In genomic region chr14:105797546-105797945, GRCh38 we compare ENCODE assay signal across 34 cellular contexts.
A peak's percentile ranks its signal among the peaks of the same experiment; 100 is the strongest.
DNase-seq lines count a peak whose midpoint lies in the region; ATAC-seq, FAIRE-seq and TF ChIP-seq lines count a peak whose summit lies in the region.
"Had no signal": no experiment of that assay in that cellular context is flagged by ENCODE, and none has a peak within 500 bp of the region (broad histone marks: within the 10 kb centered on the region; RNA-seq: fewer than 3 reads in every experiment).

No MANE protein-coding gene starts in this region.

- no peaks in the 10 kb centered on the region for H3K9me1 ChIP-seq in K562 (ENCODE audit: control insufficient read depth, insufficient read depth, low read length)

- no peak for TF ChIP-seq RAD21 in K562 (CRISPR knock-in tag; conservative IDR thresholded peaks at IDR 0.05 in 1 of 2, IDR thresholded peaks at IDR 0.05 in 1 of 2)

- H3K36me3 Mint-ChIP-seq in activated CD4-positive, alpha-beta T cell treated with anti-CD3 and anti-CD28 coated beads, Interleukin-2, amount 10 ng/mL, durations not matched to agents 24 days and 14 days (ENCODE audit: low read depth), result no peaks in the 10 kb centered on the region
- no peaks in the 10 kb centered on the region for H3K36me3 Mint-ChIP-seq in CD4-positive, alpha-beta T cell (ENCODE audit: low read depth)
- H3K36me3 Mint-ChIP-seq: CD14-positive monocyte; CD4-positive, alpha-beta memory T cell; CD4-positive, CD25-positive, alpha-beta regulatory T cell; CD8-positive, alpha-beta T cell had no signal

- H3K9ac ChIP-seq in K562 (ENCODE audit: insufficient read depth in 1 of 2, low read depth in 2 of 2, low read length in 2 of 2), result no peak overlapping the region
- H3K9ac ChIP-seq: BLaER1; BLaER1 treated with 17β-estradiol and CSF1 and Interleukin-3, amounts not matched to agents 10 nM and 100 nM had no signal

- peak; percentile 26 for DNase-seq in activated CD4-positive, alpha-beta T cell treated with anti-CD3 and anti-CD28 coated beads, Interleukin-2, amount 10 ng/mL, durations not matched to agents 24 days and 14 days
- DNase-seq in activated CD4-positive, alpha-beta T cell treated with anti-CD3 and anti-CD28 coated beads, Interleukin-2, amount 50 U/mL, for 48 hours, result no peak
- no peak for DNase-seq in K562 (ENCODE audit: extremely low read depth in 1 of 4, low spot score in 3 of 4)
- DNase-seq in CD4-positive, alpha-beta T cell, result no peak
- DNase-seq: 8988T; ACHN; AML-193; BE2C; C1 segment of cervical spinal cord; Caco-2; Calu3; CD4-positive, alpha-beta memory T cell; CD4-positive, CD25-positive, alpha-beta regulatory T cell; CD8-positive, alpha-beta memory T cell; CD8-positive, alpha-beta T cell; COR-L47; DMS 273 treated with DMSO at 0.1 percent for 48 hours; DMS153; DMS53; DMS79; DMS79 treated with DMSO at 0.1 percent for 48 hours; DND-41; EL had no signal

- H3K27me3 Mint-ChIP-seq in activated CD4-positive, alpha-beta T cell treated with anti-CD3 and anti-CD28 coated beads, Interleukin-2, amount 10 ng/mL, durations not matched to agents 24 days and 14 days, result peaks cover 24% of the 10 kb centered on the region
- peaks cover 38% of the 10 kb centered on the region for H3K27me3 Mint-ChIP-seq in CD4-positive, alpha-beta T cell
- H3K27me3 Mint-ChIP-seq: B cell had no signal

- H3K4me1 ChIP-seq in HEK293 (ENCODE audit: control insufficient read depth, insufficient read depth, low read length), result no peaks in the 10 kb centered on the region
- no peaks in the 10 kb centered on the region for H3K4me1 ChIP-seq in K562 (replicated peaks in 1 of 2; ENCODE audit: control insufficient read depth in 2 of 2, insufficient read depth in 2 of 2, low read length in 2 of 2)
- H3K4me1 ChIP-seq: A549, BE2C, Caco-2 had no signal

- peaks cover 2% of the 10 kb centered on the region for H3K4me1 Mint-ChIP-seq in activated CD4-positive, alpha-beta T cell treated with anti-CD3 and anti-CD28 coated beads, Interleukin-2, amount 10 ng/mL, durations not matched to agents 24 days and 14 days
- no peaks in the 10 kb centered on the region for H3K4me1 Mint-ChIP-seq in CD4-positive, alpha-beta T cell (ENCODE audit: low read depth)
- H3K4me1 Mint-ChIP-seq: CD14-positive monocyte; CD4-positive, alpha-beta memory T cell; CD4-positive, CD25-positive, alpha-beta regulatory T cell; CD8-positive, alpha-beta memory T cell had no signal

- H3K79me2 ChIP-seq in K562 (ENCODE audit: control insufficient read depth, insufficient read depth, low read length), result no peaks in the 10 kb centered on the region

- H3K9me3 ChIP-seq in HEK293 (ENCODE audit: control insufficient read depth, insufficient read depth, low read depth, low read length) (no peaks in the 10 kb centered on the region), K562 (replicated peaks; ENCODE audit: control insufficient read depth, insufficient read depth, low read depth, low read length) (no peaks in the 10 kb centered on the region)
- H3K9me3 ChIP-seq in CD4-positive, alpha-beta T cell (ENCODE audit: control insufficient read depth, low read length), result no peaks in the 10 kb centered on the region
- H3K9me3 ChIP-seq: A549, BE2C, BLaER1, Caco-2 had no signal

- H2AFZ ChIP-seq in K562 (ENCODE audit: low read depth, low read length), result no peak overlapping the region

- no peak for ATAC-seq in K562
- ATAC-seq in GM21576 (IDR thresholded peaks at IDR 0.05; ENCODE audit: unreplicated experiment), result no peak
- ATAC-seq in CD4-positive, alpha-beta T cell (ENCODE audit: poor library complexity), result no peak
- ATAC-seq: A549; CD8-positive, alpha-beta T cell had no signal

- H3K36me3 ChIP-seq in HEK293 (ENCODE audit: control insufficient read depth in 2 of 2, insufficient read depth in 1 of 2, low read length in 2 of 2) (no peaks in the 10 kb centered on the region), K562 (ENCODE audit: control insufficient read depth, insufficient read depth, low read length) (no peaks in the 10 kb centered on the region)
- H3K36me3 ChIP-seq: BE2C; BLaER1; BLaER1 treated with 17β-estradiol and CSF1 and Interleukin-3, amounts not matched to agents 10 nM and 100 nM had no signal

- H3K4me3 ChIP-seq in HEK293 (ENCODE audit: low read depth, low read length), result no peak overlapping the region
- H3K4me3 ChIP-seq in K562, result no peak overlapping the region
- H3K4me3 ChIP-seq: A549; BLaER1; BLaER1 treated with 17β-estradiol and CSF1 and Interleukin-3, amounts not matched to agents 10 nM and 100 nM had no signal

- no peak for TF ChIP-seq EP300 in K562 (IDR thresholded peaks at IDR 0.05; ENCODE audit: low read length)

- POLR2A ChIA-PET in HEK293 (lab: Yijun Ruan, JAX), result no interaction called here
- POLR2A ChIA-PET in K562 (lab: Yijun Ruan, JAX), result no interaction called here
- POLR2A ChIA-PET in CD4-positive, alpha-beta T cell (lab: Charles Lee), result no interaction called here

- H3K9me3 Mint-ChIP-seq in activated CD4-positive, alpha-beta T cell treated with anti-CD3 and anti-CD28 coated beads, Interleukin-2, amount 10 ng/mL, durations not matched to agents 24 days and 14 days, result peaks cover 19% of the 10 kb centered on the region
- H3K9me3 Mint-ChIP-seq in CD4-positive, alpha-beta T cell, result peaks cover 5% of the 10 kb centered on the region

- intact Hi-C loops in activated CD4-positive, alpha-beta T cell treated with anti-CD3 and anti-CD28 coated beads, Interleukin-2, amount 10 ng/mL, durations not matched to agents 24 days and 14 days (cut with micrococcal nuclease), result no loop called here
- intact Hi-C loops in K562 (cut with micrococcal nuclease), result no loop called here
- intact Hi-C loops in CD4-positive, alpha-beta T cell (cut with DNase I, micrococcal nuclease), result no loop called here

- FAIRE-seq in K562 (lab: Jason Lieb, UNC), result no peak
- FAIRE-seq: A204.1, A549, D721Med had no signal

- H3K27ac Mint-ChIP-seq in activated CD4-positive, alpha-beta T cell treated with anti-CD3 and anti-CD28 coated beads, Interleukin-2, amount 10 ng/mL, durations not matched to agents 24 days and 14 days, result no peak overlapping the region
- no peak overlapping the region for H3K27ac Mint-ChIP-seq in CD4-positive, alpha-beta T cell
- H3K27ac Mint-ChIP-seq: B cell; CD14-positive monocyte; CD4-positive, alpha-beta memory T cell; CD8-positive, alpha-beta memory T cell; CD8-positive, alpha-beta T cell had no signal

- H3K27me3 ChIP-seq in K562 (ENCODE audit: control insufficient read depth in 2 of 2, insufficient read depth in 2 of 2, low read length in 2 of 2), result no peaks in the 10 kb centered on the region
- peaks cover 15% of the 10 kb centered on the region for H3K27me3 ChIP-seq in CD4-positive, alpha-beta T cell (ENCODE audit: control insufficient read depth, insufficient read depth, low read length)
- H3K27me3 ChIP-seq: BE2C; BLaER1; BLaER1 treated with 17β-estradiol and CSF1 and Interleukin-3, amounts not matched to agents 10 nM and 100 nM had no signal

- WGBS in K562 (ENCODE audit: insufficient coverage, low coverage, missing lambda C conversion rate), result 0% methylated on average over 1 of the region's 1 CpG

- BruUV-seq in K562 (replicated peaks; lab: Mats Ljungman, UMichigan), result no TSS peak

- H4K20me1 ChIP-seq in K562 (replicated peaks; ENCODE audit: control insufficient read depth, insufficient read depth, low read length), result no peaks in the 10 kb centered on the region
- H4K20me1 ChIP-seq: BLaER1; BLaER1 treated with 17β-estradiol and CSF1 and Interleukin-3, amounts not matched to agents 10 nM and 100 nM had no signal

- no peak overlapping the region for H3K4me3 Mint-ChIP-seq in activated CD4-positive, alpha-beta T cell treated with anti-CD3 and anti-CD28 coated beads, Interleukin-2, amount 10 ng/mL, durations not matched to agents 24 days and 14 days
- no peak overlapping the region for H3K4me3 Mint-ChIP-seq in CD4-positive, alpha-beta T cell
- H3K4me3 Mint-ChIP-seq: B cell; CD14-positive monocyte; CD4-positive, alpha-beta memory T cell; CD4-positive, CD25-positive, alpha-beta regulatory T cell; CD8-positive, alpha-beta memory T cell; CD8-positive, alpha-beta T cell had no signal

- TF ChIP-seq CTCF in HEK293 (tag by site-specific recombination; IDR thresholded peaks at IDR 0.05) (no peak), K562 (IDR thresholded peaks at IDR 0.05 in 2 of 3, conservative IDR thresholded peaks at IDR 0.05 in 1 of 3; ENCODE audit: insufficient read depth in 2 of 3, low read depth in 1 of 3, low read length in 3 of 3) (no peak)
- TF ChIP-seq CTCF in CD4-positive, alpha-beta T cell (IDR thresholded peaks at IDR 0.05), result no peak

- in situ Hi-C loops in K562 (cut with MboI), result no loop called here

- H3K27ac ChIP-seq in HEK293 (ENCODE audit: extremely low read depth, low read depth, low read length) (no peak overlapping the region), K562 (ENCODE audit: extremely low read depth, low read depth, low read length) (no peak overlapping the region)
- H3K27ac ChIP-seq in CD4-positive, alpha-beta T cell (ENCODE audit: low read depth, low read length), result no peak overlapping the region
- H3K27ac ChIP-seq: 22Rv1; A549; BLaER1; BLaER1 treated with 17β-estradiol and CSF1 and Interleukin-3, amounts not matched to agents 10 nM and 100 nM; C4-2B had no signal

- no peak for TF ChIP-seq POLR2A in K562 (conservative IDR thresholded peaks at IDR 0.05)

- CTCF ChIA-PET in HEK293 (lab: Yijun Ruan, JAX), result no interaction called here
- CTCF ChIA-PET in K562 (lab: Yijun Ruan, JAX; ENCODE audit: low intra/inter-chr PET ratio), result no interaction called here
- CTCF ChIA-PET in CD4-positive, alpha-beta T cell (lab: Charles Lee), result no interaction called here

- H3K4me2 ChIP-seq in K562 (ENCODE audit: insufficient read depth, low read length), result no peak overlapping the region
- H3K4me2 ChIP-seq: A549; BLaER1; BLaER1 treated with 17β-estradiol and CSF1 and Interleukin-3, amounts not matched to agents 10 nM and 100 nM had no signal

TF ChIP-seq in HEK293, 187 proteins besides CTCF, POLR2A, EP300 and RAD21 (continues in another document):
- no peak for TF ChIP-seq ZNF514 (tag by site-specific recombination; IDR thresholded peaks at IDR 0.05)
- TF ChIP-seq ZBTB20 (tag by site-specific recombination; IDR thresholded peaks at IDR 0.05), result no peak
- peak; percentile 79 for TF ChIP-seq ZNF10 (tag by site-specific recombination; IDR thresholded peaks at IDR 0.05)
- no peak for TF ChIP-seq ZNF16 (tag by site-specific recombination; IDR thresholded peaks at IDR 0.05; ENCODE audit: low read depth)
